19 cellular contexts compared by ENCODE assay signal in the genomic region with DNA sequence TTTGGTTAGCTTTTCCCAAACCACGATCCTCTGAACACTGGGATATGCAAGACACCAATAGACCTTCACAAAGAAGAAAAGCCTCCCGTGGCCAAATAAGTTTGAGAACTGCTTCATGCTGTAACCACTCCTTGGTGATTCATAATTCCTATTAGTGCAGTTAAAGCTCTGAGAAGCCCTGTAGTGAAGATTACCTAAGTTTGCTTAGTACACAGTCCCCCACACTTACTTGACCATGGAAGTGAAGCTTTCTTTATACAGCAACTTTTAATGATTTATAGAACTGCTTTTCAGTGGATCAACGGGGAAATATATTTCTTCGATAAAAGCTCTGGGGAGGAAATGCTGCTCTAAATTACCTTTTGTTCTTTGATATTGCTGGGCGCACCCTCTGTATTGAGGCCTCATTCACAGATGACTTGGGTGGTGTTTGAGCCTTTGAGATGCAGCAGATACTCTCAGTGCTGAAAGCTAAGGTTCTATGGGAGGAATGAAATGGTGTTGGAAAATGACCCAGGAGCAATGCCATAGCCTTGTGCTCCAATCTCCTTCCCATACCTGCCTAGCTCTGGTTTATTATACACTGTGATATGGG.
DNase-seq lines count a peak whose midpoint lies in the region; TF ChIP-seq lines count a peak whose summit lies in the region.
"Had no signal": no experiment of that assay in that cellular context is flagged by ENCODE, and none has a peak within 500 bp of the region (broad histone marks: within the 10 kb centered on the region; RNA-seq: fewer than 3 reads in every experiment).

No MANE protein-coding gene starts in this region.

- 89% methylated on average over 5 of the region's 5 CpGs for WGBS in mammary epithelial cell (ENCODE audit: low coverage, missing lambda C conversion rate)
- WGBS in lower leg skin, 2 donors, result 91 to 97% methylated on average over 5 of the region's 5 CpGs

- no peaks in the 10 kb centered on the region for H3K36me3 Mint-ChIP-seq in nephron (ENCODE audit: low read depth)
- H3K36me3 Mint-ChIP-seq: CD14-positive monocyte had no signal

- H3K4me2 ChIP-seq in mammary epithelial cell (ENCODE audit: insufficient read depth, low read depth, low read length), result no peak overlapping the region

- TF ChIP-seq CTCF in mammary epithelial cell (conservative IDR thresholded peaks at IDR 0.05 in 1 of 2, IDR thresholded peaks at IDR 0.05 in 1 of 2; ENCODE audit: extremely low read depth in 1 of 2, insufficient read depth in 1 of 2, low read depth in 1 of 2, low read length in 2 of 2), result no peak
- no peak for TF ChIP-seq CTCF in breast epithelium (IDR thresholded peaks at IDR 0.05)
- no peak for TF ChIP-seq CTCF in epithelial cell of esophagus (IDR thresholded peaks at IDR 0.05; ENCODE audit: insufficient read depth, low read depth, low read length, missing control alignments)
- no peak for TF ChIP-seq CTCF in nephron (IDR thresholded peaks at IDR 0.05; ENCODE audit: unreplicated experiment in 3 of 3)
- TF ChIP-seq CTCF in lower leg skin (IDR thresholded peaks at IDR 0.05), result no peak

- DNase-seq in mammary epithelial cell, result peak; percentile 14
- DNase-seq in breast epithelium (ENCODE audit: low spot score in 2 of 2), result no peak
- DNase-seq in epithelial cell of esophagus (ENCODE audit: low read depth), result peak; percentile 29
- DNase-seq in NCI-H2227 (lab: John Stamatoyannopoulos, UW; ENCODE audit: unreplicated experiment), result no peak
- no peak for DNase-seq in effector memory CD4-positive, alpha-beta T cell
- no peak for DNase-seq in lower leg skin (ENCODE audit: low spot score in 2 of 2)
- DNase-seq in NCI-H2081 (lab: John Stamatoyannopoulos, UW), result no peak
- DNase-seq: DND-41, H7, Karpas-422, MG63, NCI-H1092 treated with DMSO at 0.1 percent for 48 hours, NCI-H2081 treated with DMSO at 0.1 percent for 48 hours, Peyer's patch had no signal

- CTCF ChIA-PET in mammary epithelial cell (lab: Charles Lee; ENCODE audit: low non-redundant PET), result no interaction called here

- peak overlapping the region in 2 of 3 experiments; percentile 14 to 69 for H3K27ac Mint-ChIP-seq in nephron
- H3K27ac Mint-ChIP-seq: CD14-positive monocyte, IgD-negative memory B cell had no signal

- no peaks in the 10 kb centered on the region for H3K36me3 ChIP-seq in mammary epithelial cell (ENCODE audit: insufficient read depth, low read length)
- H3K36me3 ChIP-seq in breast epithelium, result no peaks in the 10 kb centered on the region
- no peaks in the 10 kb centered on the region for H3K36me3 ChIP-seq in effector memory CD4-positive, alpha-beta T cell (ENCODE audit: control insufficient read depth, insufficient read depth, low read length)
- H3K36me3 ChIP-seq: MG63, Peyer's patch had no signal

- in situ Hi-C loops in mammary epithelial cell (cut with MboI; ENCODE audit: low sequenced_read_pairs in 2 of 2), result no loop called here

- H3K4me1 ChIP-seq in mammary epithelial cell (ENCODE audit: insufficient read depth, low read length) (no peaks in the 10 kb centered on the region), breast epithelium (no peaks in the 10 kb centered on the region)
- no peaks in the 10 kb centered on the region for H3K4me1 ChIP-seq in effector memory CD4-positive, alpha-beta T cell (ENCODE audit: control insufficient read depth, insufficient read depth, low read length, poor library complexity, severe bottlenecking)
- H3K4me1 ChIP-seq: Peyer's patch had no signal

- H3K27ac ChIP-seq in mammary epithelial cell (ENCODE audit: insufficient read depth, low read depth, low read length) (no peak overlapping the region), breast epithelium (no peak overlapping the region)
- H3K27ac ChIP-seq in effector memory CD4-positive, alpha-beta T cell (ENCODE audit: insufficient read depth, low read length, poor library complexity, severe bottlenecking), result no peak overlapping the region
- H3K27ac ChIP-seq: 22Rv1, HL-60, Peyer's patch had no signal

- BruUV-seq in mammary epithelial cell (replicated peaks; lab: Mats Ljungman, UMichigan), result no TSS peak

- H3K4me3 ChIP-seq in mammary epithelial cell (replicated peaks in 1 of 3; ENCODE audit: insufficient read depth in 1 of 3, low read depth in 2 of 3, low read length in 3 of 3), result no peak overlapping the region
- H3K4me3 ChIP-seq in breast epithelium, result no peak overlapping the region
- no peak overlapping the region for H3K4me3 ChIP-seq in epithelial cell of esophagus (ENCODE audit: low read length)
- no peak overlapping the region for H3K4me3 ChIP-seq in effector memory CD4-positive, alpha-beta T cell (ENCODE audit: insufficient read depth, low read depth, low read length, poor library complexity, severe bottlenecking)
- H3K4me3 ChIP-seq in lower leg skin (ENCODE audit: low read depth, poor library complexity, severe bottlenecking), result no peak overlapping the region
- H3K4me3 ChIP-seq: MG63, Peyer's patch had no signal

- peaks cover 19% of the 10 kb centered on the region for H3K9me3 Mint-ChIP-seq in nephron

- peaks cover 22% of the 10 kb centered on the region for H3K4me1 Mint-ChIP-seq in nephron
- H3K4me1 Mint-ChIP-seq: CD14-positive monocyte, IgD-negative memory B cell had no signal

- dilution Hi-C loops in mammary epithelial cell (cut with HindIII; ENCODE audit: low sequenced_read_pairs), result no loop called here

- H3K9me3 ChIP-seq in mammary epithelial cell (replicated peaks; ENCODE audit: insufficient read depth, low read length) (no peaks in the 10 kb centered on the region), breast epithelium (no peaks in the 10 kb centered on the region)
- no peaks in the 10 kb centered on the region for H3K9me3 ChIP-seq in effector memory CD4-positive, alpha-beta T cell (ENCODE audit: control insufficient read depth, low read length)
- H3K9me3 ChIP-seq: MG63, Peyer's patch had no signal

- no peaks in the 10 kb centered on the region for H4K20me1 ChIP-seq in mammary epithelial cell (ENCODE audit: insufficient read depth, low read length)

- no peak overlapping the region for H2AFZ ChIP-seq in mammary epithelial cell (ENCODE audit: low read depth, low read length)

- H3K27me3 ChIP-seq in mammary epithelial cell (ENCODE audit: insufficient read depth, low read length), result no peaks in the 10 kb centered on the region
- no peaks in the 10 kb centered on the region for H3K27me3 ChIP-seq in breast epithelium
- no peaks in the 10 kb centered on the region for H3K27me3 ChIP-seq in effector memory CD4-positive, alpha-beta T cell (replicated peaks; ENCODE audit: control insufficient read depth, insufficient read depth, low read length, poor library complexity, severe bottlenecking)
- H3K27me3 ChIP-seq: MG63, Peyer's patch had no signal

- intact Hi-C loops in mammary epithelial cell (cut with micrococcal nuclease) (no loop called here), breast epithelium (cut with DNase I; ENCODE audit: low total_unique reads) (no loop called here), lower leg skin (cut with DNase I; ENCODE audit: low total_unique reads) (no loop called here)

- no peaks in the 10 kb centered on the region for H3K79me2 ChIP-seq in mammary epithelial cell (ENCODE audit: insufficient read depth, low read length)

- H3K9ac ChIP-seq in mammary epithelial cell (ENCODE audit: insufficient read depth, low read length), result no peak overlapping the region

- H3K27me3 Mint-ChIP-seq in nephron (ENCODE audit: low read depth), result no peaks in the 10 kb centered on the region

- no peak for TF ChIP-seq POLR2A in breast epithelium (IDR thresholded peaks at IDR 0.05)
- no peak for TF ChIP-seq POLR2A in lower leg skin (IDR thresholded peaks at IDR 0.05)

- H3K4me3 Mint-ChIP-seq in nephron, result no peak overlapping the region
- H3K4me3 Mint-ChIP-seq: CD14-positive monocyte, IgD-negative memory B cell had no signal

Comparison
In these comparisons a context has a peak if more than half of its experiments do, and no peak if none do; other contexts are left out.
1. DNase-seq: peak in mammary epithelial cell (single experiment) and epithelial cell of esophagus (single experiment); none in breast epithelium (0 of 2), NCI-H2227 (single experiment), effector memory CD4-positive, alpha-beta T cell (0 of 3), lower leg skin (0 of 2) and NCI-H2081 (0 of 2).